ENCODE assay signal across 8 cellular contexts in the genomic region with DNA sequence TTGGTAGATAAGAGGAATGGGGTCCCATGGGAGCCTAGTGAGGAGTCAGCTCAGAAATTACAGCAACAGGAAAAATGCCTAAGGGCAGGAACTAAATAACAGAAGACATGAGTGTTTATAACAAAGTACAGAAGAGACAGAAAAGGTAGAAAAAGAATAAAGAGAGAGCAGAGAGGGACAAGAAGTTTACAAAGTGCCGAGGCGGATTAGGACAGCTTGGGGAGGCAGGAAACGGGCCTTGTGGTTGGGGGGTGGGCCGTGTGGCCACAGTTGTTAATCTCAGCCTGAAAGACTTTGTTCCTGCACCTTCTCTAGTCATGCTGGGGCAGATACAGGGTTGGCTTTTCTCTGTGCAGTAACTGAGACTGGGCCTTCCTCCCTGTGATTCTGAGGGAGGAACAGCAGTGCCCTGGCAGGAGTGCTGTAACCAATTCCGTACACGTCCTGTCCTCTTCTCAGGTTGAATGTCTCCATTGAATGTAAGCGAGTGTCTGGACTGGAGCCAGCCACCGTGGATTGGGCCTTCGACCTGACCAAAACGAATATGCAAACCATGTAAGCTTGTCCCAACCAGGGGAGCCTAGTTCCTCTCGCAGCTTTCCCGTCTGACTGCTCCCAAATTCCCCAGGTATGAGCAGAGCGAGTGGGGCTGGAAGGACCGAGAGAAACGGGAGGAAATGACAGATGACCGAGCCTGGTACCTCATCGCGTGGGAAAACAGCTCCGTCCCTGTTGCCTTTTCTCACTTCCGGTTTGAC. TPM values are rescaled to one million over a fixed set of nuclear protein-coding genes. Genes with fewer than 3 reads are reported as not detected.
DNase-seq lines count a peak whose midpoint lies in the region; ATAC-seq and FAIRE-seq lines count a peak whose summit lies in the region.
"Had no signal": no experiment of that assay in that cellular context is flagged by ENCODE, and none has a peak within 500 bp of the region (broad histone marks: within the 10 kb centered on the region; RNA-seq: fewer than 3 reads in every experiment).

No MANE protein-coding gene starts in this region.

- FAIRE-seq in GM19239 (lab: Jason Lieb, UNC), result peak; percentile 54
- FAIRE-seq: H54 had no signal

- H3K27ac Mint-ChIP-seq in activated naive CD4-positive, alpha-beta T cell treated with anti-CD3 and anti-CD28 coated beads, Interleukin-2, amount 50 U/mL, for 72 hours, result peak overlapping the region; percentile 75 to 85

- H3K36me3 Mint-ChIP-seq in activated naive CD4-positive, alpha-beta T cell treated with anti-CD3 and anti-CD28 coated beads, Interleukin-2, amount 50 U/mL, for 72 hours, result no peaks in the 10 kb centered on the region

- H3K9me3 Mint-ChIP-seq in activated naive CD4-positive, alpha-beta T cell treated with anti-CD3 and anti-CD28 coated beads, Interleukin-2, amount 50 U/mL, for 72 hours, result no peaks in the 10 kb centered on the region

- H3K4me3 ChIP-seq in skin epidermis, result no peak overlapping the region

- H3K27ac ChIP-seq in skin epidermis, result peak overlapping the region in 18 of 21 experiments; percentile 9 to 85 (median 60)

- intact Hi-C loops in Right ventricle myocardium superior (cut with DNase I), result no loop called here

- DNase-seq in GM19239 (ENCODE audit: insufficient read length, low spot score) (peak; percentile 51), MV-4-11 (lab: John Stamatoyannopoulos, UW) (peak; percentile 81), NCI-H2171 treated with DMSO at 0.1 percent for 48 hours (lab: John Stamatoyannopoulos, UW) (no peak), Right ventricle myocardium superior (no peak)
- DNase-seq in activated naive CD4-positive, alpha-beta T cell treated with anti-CD3 and anti-CD28 coated beads, Interleukin-2, amount 50 U/mL, for 72 hours (ENCODE audit: low spot score in 2 of 2), result no peak

- peak; percentile 70 to 76 for ATAC-seq in activated naive CD4-positive, alpha-beta T cell treated with anti-CD3 and anti-CD28 coated beads, Interleukin-2, amount 50 U/mL, for 72 hours
- ATAC-seq in GM18867 (IDR thresholded peaks at IDR 0.05; ENCODE audit: unreplicated experiment) (no peak), Right ventricle myocardium superior (ENCODE audit: poor library complexity) (no peak)

RNA-seq across cellular contexts. Expression of a gene that starts 13.2 kb away (rescaled TPM):
- 10 to 100 TPM; 23.5 to 25.4 TPM for total RNA-seq in activated naive CD4-positive, alpha-beta T cell treated with anti-CD3 and anti-CD28 coated beads, Interleukin-2, amount 50 U/mL, for 72 hours
- 20.9 TPM for total RNA-seq in Right ventricle myocardium superior

RNA-seq across cellular contexts. Expression of a gene that starts 22.5 kb away (rescaled TPM):
- total RNA-seq in activated naive CD4-positive, alpha-beta T cell treated with anti-CD3 and anti-CD28 coated beads, Interleukin-2, amount 50 U/mL, for 72 hours, result 100 to 1,000 TPM; 498 to 568 TPM
- total RNA-seq in Right ventricle myocardium superior, result 1,182 TPM

RNA-seq across cellular contexts. Expression of a gene that starts 34.3 kb away (rescaled TPM):
- total RNA-seq in activated naive CD4-positive, alpha-beta T cell treated with anti-CD3 and anti-CD28 coated beads, Interleukin-2, amount 50 U/mL, for 72 hours, result 10 to 100 TPM; 60.0 to 86.4 TPM
- 52.2 TPM for total RNA-seq in Right ventricle myocardium superior

RNA-seq across cellular contexts. Expression of a gene that starts 35.0 kb away (rescaled TPM):
- total RNA-seq in activated naive CD4-positive, alpha-beta T cell treated with anti-CD3 and anti-CD28 coated beads, Interleukin-2, amount 50 U/mL, for 72 hours, result under 1 TPM; 0.09 to 0.99 TPM
- 9.9 TPM for total RNA-seq in Right ventricle myocardium superior

Comparison
In these comparisons a context has a peak if more than half of its experiments do, and no peak if none do; other contexts are left out.
1. DNase-seq: peak in GM19239 (single experiment) and MV-4-11 (single experiment); none in activated naive CD4-positive, alpha-beta T cell treated with anti-CD3 and anti-CD28 coated beads, Interleukin-2, amount 50 U/mL, for 72 hours (0 of 2), NCI-H2171 treated with DMSO at 0.1 percent for 48 hours (single experiment) and Right ventricle myocardium superior (single experiment).
2. ATAC-seq: peak in activated naive CD4-positive, alpha-beta T cell treated with anti-CD3 and anti-CD28 coated beads, Interleukin-2, amount 50 U/mL, for 72 hours (2 of 2); none in GM18867 (single experiment) and Right ventricle myocardium superior (single experiment).